In the genomic region with DNA sequence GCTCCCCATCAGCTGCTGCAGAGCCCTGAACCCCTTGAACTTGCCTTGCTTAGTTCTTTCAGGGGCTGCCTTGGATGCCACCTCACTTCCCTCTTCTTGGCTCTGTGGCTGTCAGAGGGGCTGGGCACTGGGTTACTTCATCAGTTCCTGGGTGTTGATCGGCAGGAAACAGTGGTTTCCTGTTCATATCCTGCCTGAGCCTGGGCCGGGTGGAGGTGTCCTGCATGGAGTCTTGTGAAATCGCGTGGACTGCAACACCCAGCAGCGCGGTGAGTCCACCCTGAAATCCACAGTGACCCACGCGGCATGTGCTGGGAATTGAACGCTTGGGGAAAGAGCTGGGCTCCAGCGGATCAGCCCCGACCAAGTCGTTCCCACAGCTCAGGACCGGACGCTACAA, we compare ENCODE assay signal across 8 cellular contexts.
A peak's percentile ranks its signal among the peaks of the same experiment; 100 is the strongest.
DNase-seq lines count a peak whose midpoint lies in the region; ATAC-seq and TF ChIP-seq lines count a peak whose summit lies in the region.

No MANE protein-coding gene starts in this region.

- no peak for TF ChIP-seq CTCF in dorsolateral prefrontal cortex (IDR thresholded peaks at IDR 0.05 in 54 of 56, conservative IDR thresholded peaks at IDR 0.05 in 2 of 56; ENCODE audit: low read depth in 1 of 56, partially characterized antibody in 56 of 56)
- no peak for TF ChIP-seq CTCF in nephron progenitor cell (IDR thresholded peaks at IDR 0.05)

- peaks cover 38% of the 10 kb centered on the region for H3K4me1 Mint-ChIP-seq in T-helper 1 cell treated with Interleukin-12 subunit alpha and Interleukin-12 subunit beta and Interleukin-4 antibody, amounts not matched to agents 30 μg/mL and 1 μg/mL, for 36 hours (ENCODE audit: low read depth)
- H3K4me1 Mint-ChIP-seq in nephron progenitor cell: peaks cover 21% of the 10 kb centered on the region

- peak overlapping the region; percentile 90 for H3K27ac Mint-ChIP-seq in T-helper 1 cell treated with Interleukin-12 subunit alpha and Interleukin-12 subunit beta and Interleukin-4 antibody, amounts not matched to agents 30 μg/mL and 1 μg/mL, for 36 hours
- no peak overlapping the region for H3K27ac Mint-ChIP-seq in nephron progenitor cell

- peaks cover 0 to 17% (median 0%) of the 10 kb centered on the region in 45 donors for H3K27me3 ChIP-seq in dorsolateral prefrontal cortex

- DNase-seq in dorsolateral prefrontal cortex (peak in 6 of 10 donors; percentile 19 to 52 (median 40)), nephron progenitor cell (no peak)

- no peaks in the 10 kb centered on the region for H3K9me3 Mint-ChIP-seq in T-helper 1 cell treated with Interleukin-12 subunit alpha and Interleukin-12 subunit beta and Interleukin-4 antibody, amounts not matched to agents 30 μg/mL and 1 μg/mL, for 36 hours
- no peaks in the 10 kb centered on the region for H3K9me3 Mint-ChIP-seq in nephron progenitor cell

- H3K4me3 ChIP-seq in dorsolateral prefrontal cortex (peak overlapping the region in 23 of 59 donors; percentile 0 to 46 (median 26)), skin epidermis (peak overlapping the region in 6 of 7 experiments; percentile 1 to 17 (median 9))

- peak overlapping the region; percentile 78 for H3K4me3 Mint-ChIP-seq in T-helper 1 cell treated with Interleukin-12 subunit alpha and Interleukin-12 subunit beta and Interleukin-4 antibody, amounts not matched to agents 30 μg/mL and 1 μg/mL, for 36 hours
- no peak overlapping the region for H3K4me3 Mint-ChIP-seq in nephron progenitor cell

- H3K27me3 Mint-ChIP-seq in T-helper 1 cell treated with Interleukin-12 subunit alpha and Interleukin-12 subunit beta and Interleukin-4 antibody, amounts not matched to agents 30 μg/mL and 1 μg/mL, for 36 hours (ENCODE audit: low read depth): peaks cover 4% of the 10 kb centered on the region
- H3K27me3 Mint-ChIP-seq in nephron progenitor cell (ENCODE audit: low read depth, poor library complexity): peaks cover 28% of the 10 kb centered on the region

- H3K27ac ChIP-seq in dorsolateral prefrontal cortex (peak overlapping the region in 6 of 59 donors; percentile 3 to 56 (median 26)), skin epidermis (peak overlapping the region in 14 of 21 experiments; percentile 2 to 81 (median 38))

- intact Hi-C loops in dorsolateral prefrontal cortex (cut with DNase I): loop anchor here (5.0 to 10.0 kb wide), 6 partner anchors 101 to 1839 kb away; partner anchors contain the start of genes CDH26 (in 1 of the 2) and CDH4 (in 1 of the 2)

- ATAC-seq in GM19395 (IDR thresholded peaks at IDR 0.05; ENCODE audit: unreplicated experiment) (peak; percentile 41), HG03378 (IDR thresholded peaks at IDR 0.05; ENCODE audit: unreplicated experiment) (no peak), HG02885 (IDR thresholded peaks at IDR 0.05; ENCODE audit: poor library complexity, unreplicated experiment) (no peak), HG03039 (IDR thresholded peaks at IDR 0.05; ENCODE audit: unreplicated experiment) (no peak)

- no peaks in the 10 kb centered on the region for H3K36me3 Mint-ChIP-seq in T-helper 1 cell treated with Interleukin-12 subunit alpha and Interleukin-12 subunit beta and Interleukin-4 antibody, amounts not matched to agents 30 μg/mL and 1 μg/mL, for 36 hours (ENCODE audit: low read depth)
- H3K36me3 Mint-ChIP-seq in nephron progenitor cell (ENCODE audit: low read depth): no peaks in the 10 kb centered on the region
